Comparison of ENCODE assay signal across 1 cellular context in the genomic region with DNA sequence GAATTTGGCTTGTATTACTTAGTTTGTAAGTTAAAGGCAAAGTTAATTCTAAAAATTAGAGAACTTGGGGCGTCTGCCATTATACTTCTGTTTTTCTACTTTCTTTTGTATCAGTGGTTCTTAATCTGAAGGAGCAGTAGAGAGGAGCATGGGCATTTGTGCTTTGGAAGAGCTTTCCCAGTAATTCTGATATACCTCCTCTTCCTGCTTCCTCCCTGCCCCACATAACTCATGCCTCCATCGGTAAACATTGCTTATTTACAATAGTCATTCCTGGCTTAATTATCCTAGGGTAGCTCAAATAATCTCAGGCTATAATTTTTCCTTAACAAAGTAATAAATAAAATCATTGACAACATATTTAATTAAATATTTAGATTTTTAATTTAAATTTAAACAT.
TF ChIP-seq lines count a peak whose summit lies in the region.

No MANE protein-coding gene starts in this region.

TF ChIP-seq in GM23338, 12 proteins besides CTCF, POLR2A, EP300 and RAD21 (continued from another document):
- TF ChIP-seq, protein P1, sequence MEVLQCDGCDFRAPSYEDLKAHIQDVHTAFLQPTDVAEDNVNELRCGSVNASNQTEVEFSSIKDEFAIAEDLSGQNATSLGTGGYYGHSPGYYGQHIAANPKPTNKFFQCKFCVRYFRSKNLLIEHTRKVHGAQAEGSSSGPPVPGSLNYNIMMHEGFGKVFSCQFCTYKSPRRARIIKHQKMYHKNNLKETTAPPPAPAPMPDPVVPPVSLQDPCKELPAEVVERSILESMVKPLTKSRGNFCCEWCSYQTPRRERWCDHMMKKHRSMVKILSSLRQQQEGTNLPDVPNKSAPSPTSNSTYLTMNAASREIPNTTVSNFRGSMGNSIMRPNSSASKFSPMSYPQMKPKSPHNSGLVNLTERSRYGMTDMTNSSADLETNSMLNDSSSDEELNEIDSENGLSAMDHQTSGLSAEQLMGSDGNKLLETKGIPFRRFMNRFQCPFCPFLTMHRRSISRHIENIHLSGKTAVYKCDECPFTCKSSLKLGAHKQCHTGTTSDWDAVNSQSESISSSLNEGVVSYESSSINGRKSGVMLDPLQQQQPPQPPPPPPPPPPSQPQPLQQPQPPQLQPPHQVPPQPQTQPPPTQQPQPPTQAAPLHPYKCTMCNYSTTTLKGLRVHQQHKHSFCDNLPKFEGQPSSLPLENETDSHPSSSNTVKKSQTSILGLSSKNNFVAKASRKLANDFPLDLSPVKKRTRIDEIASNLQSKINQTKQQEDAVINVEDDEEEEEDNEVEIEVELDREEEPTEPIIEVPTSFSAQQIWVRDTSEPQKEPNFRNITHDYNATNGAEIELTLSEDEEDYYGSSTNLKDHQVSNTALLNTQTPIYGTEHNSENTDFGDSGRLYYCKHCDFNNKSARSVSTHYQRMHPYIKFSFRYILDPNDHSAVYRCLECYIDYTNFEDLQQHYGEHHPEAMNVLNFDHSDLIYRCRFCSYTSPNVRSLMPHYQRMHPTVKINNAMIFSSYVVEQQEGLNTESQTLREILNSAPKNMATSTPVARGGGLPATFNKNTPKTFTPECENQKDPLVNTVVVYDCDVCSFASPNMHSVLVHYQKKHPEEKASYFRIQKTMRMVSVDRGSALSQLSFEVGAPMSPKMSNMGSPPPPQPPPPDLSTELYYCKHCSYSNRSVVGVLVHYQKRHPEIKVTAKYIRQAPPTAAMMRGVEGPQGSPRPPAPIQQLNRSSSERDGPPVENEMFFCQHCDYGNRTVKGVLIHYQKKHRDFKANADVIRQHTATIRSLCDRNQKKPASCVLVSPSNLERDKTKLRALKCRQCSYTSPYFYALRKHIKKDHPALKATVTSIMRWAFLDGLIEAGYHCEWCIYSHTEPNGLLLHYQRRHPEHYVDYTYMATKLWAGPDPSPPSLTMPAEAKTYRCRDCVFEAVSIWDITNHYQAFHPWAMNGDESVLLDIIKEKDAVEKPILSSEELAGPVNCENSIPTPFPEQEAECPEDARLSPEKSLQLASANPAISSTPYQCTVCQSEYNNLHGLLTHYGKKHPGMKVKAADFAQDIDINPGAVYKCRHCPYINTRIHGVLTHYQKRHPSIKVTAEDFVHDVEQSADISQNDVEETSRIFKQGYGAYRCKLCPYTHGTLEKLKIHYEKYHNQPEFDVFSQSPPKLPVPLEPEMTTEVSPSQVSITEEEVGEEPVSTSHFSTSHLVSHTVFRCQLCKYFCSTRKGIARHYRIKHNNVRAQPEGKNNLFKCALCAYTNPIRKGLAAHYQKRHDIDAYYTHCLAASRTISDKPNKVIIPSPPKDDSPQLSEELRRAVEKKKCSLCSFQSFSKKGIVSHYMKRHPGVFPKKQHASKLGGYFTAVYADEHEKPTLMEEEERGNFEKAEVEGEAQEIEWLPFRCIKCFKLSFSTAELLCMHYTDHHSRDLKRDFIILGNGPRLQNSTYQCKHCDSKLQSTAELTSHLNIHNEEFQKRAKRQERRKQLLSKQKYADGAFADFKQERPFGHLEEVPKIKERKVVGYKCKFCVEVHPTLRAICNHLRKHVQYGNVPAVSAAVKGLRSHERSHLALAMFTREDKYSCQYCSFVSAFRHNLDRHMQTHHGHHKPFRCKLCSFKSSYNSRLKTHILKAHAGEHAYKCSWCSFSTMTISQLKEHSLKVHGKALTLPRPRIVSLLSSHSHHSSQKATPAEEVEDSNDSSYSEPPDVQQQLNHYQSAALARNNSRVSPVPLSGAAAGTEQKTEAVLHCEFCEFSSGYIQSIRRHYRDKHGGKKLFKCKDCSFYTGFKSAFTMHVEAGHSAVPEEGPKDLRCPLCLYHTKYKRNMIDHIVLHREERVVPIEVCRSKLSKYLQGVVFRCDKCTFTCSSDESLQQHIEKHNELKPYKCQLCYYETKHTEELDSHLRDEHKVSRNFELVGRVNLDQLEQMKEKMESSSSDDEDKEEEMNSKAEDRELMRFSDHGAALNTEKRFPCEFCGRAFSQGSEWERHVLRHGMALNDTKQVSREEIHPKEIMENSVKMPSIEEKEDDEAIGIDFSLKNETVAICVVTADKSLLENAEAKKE (CRISPR knock-in tag; IDR thresholded peaks at IDR 0.05): no peak
- TF ChIP-seq ZNF331 (CRISPR knock-in tag; IDR thresholded peaks at IDR 0.05; ENCODE audit: low read depth) (no peak), ZNF114 (CRISPR knock-in tag; IDR thresholded peaks at IDR 0.05) (no peak), EZH2 (IDR thresholded peaks at IDR 0.05; ENCODE audit: low read depth, unreplicated experiment) (no peak), JUNB (IDR thresholded peaks at IDR 0.05; ENCODE audit: unreplicated experiment) (no peak), STAT1 (IDR thresholded peaks at IDR 0.05; ENCODE audit: unreplicated experiment) (no peak)
- TF ChIP-seq, protein P2, sequence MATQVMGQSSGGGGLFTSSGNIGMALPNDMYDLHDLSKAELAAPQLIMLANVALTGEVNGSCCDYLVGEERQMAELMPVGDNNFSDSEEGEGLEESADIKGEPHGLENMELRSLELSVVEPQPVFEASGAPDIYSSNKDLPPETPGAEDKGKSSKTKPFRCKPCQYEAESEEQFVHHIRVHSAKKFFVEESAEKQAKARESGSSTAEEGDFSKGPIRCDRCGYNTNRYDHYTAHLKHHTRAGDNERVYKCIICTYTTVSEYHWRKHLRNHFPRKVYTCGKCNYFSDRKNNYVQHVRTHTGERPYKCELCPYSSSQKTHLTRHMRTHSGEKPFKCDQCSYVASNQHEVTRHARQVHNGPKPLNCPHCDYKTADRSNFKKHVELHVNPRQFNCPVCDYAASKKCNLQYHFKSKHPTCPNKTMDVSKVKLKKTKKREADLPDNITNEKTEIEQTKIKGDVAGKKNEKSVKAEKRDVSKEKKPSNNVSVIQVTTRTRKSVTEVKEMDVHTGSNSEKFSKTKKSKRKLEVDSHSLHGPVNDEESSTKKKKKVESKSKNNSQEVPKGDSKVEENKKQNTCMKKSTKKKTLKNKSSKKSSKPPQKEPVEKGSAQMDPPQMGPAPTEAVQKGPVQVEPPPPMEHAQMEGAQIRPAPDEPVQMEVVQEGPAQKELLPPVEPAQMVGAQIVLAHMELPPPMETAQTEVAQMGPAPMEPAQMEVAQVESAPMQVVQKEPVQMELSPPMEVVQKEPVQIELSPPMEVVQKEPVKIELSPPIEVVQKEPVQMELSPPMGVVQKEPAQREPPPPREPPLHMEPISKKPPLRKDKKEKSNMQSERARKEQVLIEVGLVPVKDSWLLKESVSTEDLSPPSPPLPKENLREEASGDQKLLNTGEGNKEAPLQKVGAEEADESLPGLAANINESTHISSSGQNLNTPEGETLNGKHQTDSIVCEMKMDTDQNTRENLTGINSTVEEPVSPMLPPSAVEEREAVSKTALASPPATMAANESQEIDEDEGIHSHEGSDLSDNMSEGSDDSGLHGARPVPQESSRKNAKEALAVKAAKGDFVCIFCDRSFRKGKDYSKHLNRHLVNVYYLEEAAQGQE (IDR thresholded peaks at IDR 0.05; ENCODE audit: unreplicated experiment): no peak
